16 cellular contexts compared by ENCODE assay signal in genomic region chr2:111675419-111676194, GRCh38.
DNase-seq lines count a peak whose midpoint lies in the region; ATAC-seq and TF ChIP-seq lines count a peak whose summit lies in the region.
"Had no signal": no experiment of that assay in that cellular context is flagged by ENCODE, and none has a peak within 500 bp of the region (broad histone marks: within the 10 kb centered on the region; RNA-seq: fewer than 3 reads in every experiment).

No MANE protein-coding gene starts in this region.

- intact Hi-C loops in right lobe of liver (cut with DNase I): no loop called here

- peaks cover 25% of the 10 kb centered on the region for H3K27me3 ChIP-seq in OCI-LY3 (ENCODE audit: low read depth, low read length)
- H3K27me3 ChIP-seq in right lobe of liver: no peaks in the 10 kb centered on the region
- H3K27me3 ChIP-seq: sigmoid colon had no signal

- no peaks in the 10 kb centered on the region for H3K79me2 ChIP-seq in OCI-LY3 (ENCODE audit: low read length)

- H3K4me3 ChIP-seq in OCI-LY3 (ENCODE audit: low read length): no peak overlapping the region
- H3K4me3 ChIP-seq in right lobe of liver: no peak overlapping the region
- H3K4me3 ChIP-seq: sigmoid colon, SK-N-MC had no signal

- H3K27ac ChIP-seq in OCI-LY3 (ENCODE audit: low read length) (no peak overlapping the region), right lobe of liver (no peak overlapping the region)
- H3K27ac ChIP-seq: SK-N-MC had no signal

- no peak overlapping the region for H3K9ac ChIP-seq in OCI-LY3 (ENCODE audit: low read length)

- H3K9me3 ChIP-seq in OCI-LY3 (ENCODE audit: insufficient read depth, low read length): no peaks in the 10 kb centered on the region
- no peaks in the 10 kb centered on the region for H3K9me3 ChIP-seq in right lobe of liver
- H3K9me3 ChIP-seq: sigmoid colon had no signal

- 72% methylated on average over 6 of the region's 10 CpGs for WGBS in right lobe of liver (ENCODE audit: insufficient coverage, low coverage, low lambda C conversion rate, missing lambda C conversion rate)

- H3K4me2 ChIP-seq in OCI-LY3 (ENCODE audit: low read length): 0 out of 2 replicates have a peak overlapping the region, but pooled peaks have one; percentile 16

- peak; percentile 33 to 37 for DNase-seq in AML-193 (lab: John Stamatoyannopoulos, UW)
- peak; percentile 13 for DNase-seq in GDM1 (lab: John Stamatoyannopoulos, UW)
- peak in 1 of 3 donors; percentile 28 for DNase-seq in right lobe of liver
- no peak for DNase-seq in NCI-H510A (lab: John Stamatoyannopoulos, UW)
- DNase-seq in cortex of kidney (lab: John Stamatoyannopoulos, UW): no peak
- DNase-seq: activated CD4-positive, alpha-beta memory T cell treated with anti-CD3 and anti-CD28 coated beads, Interleukin-2, amount 10 ng/mL, durations not matched to agents 7 days and 5 days; activated T-cell treated with anti-CD3 and anti-CD28 coated beads, Interleukin-2, amount 50 U/mL, for 72 hours; islet precursor cell; NCI-H1105 treated with DMSO at 0.1 percent for 48 hours; nucleus accumbens; sigmoid colon; stimulated activated CD4-positive, alpha-beta T cell treated with anti-CD3 and anti-CD28 coated beads, Interleukin-2, amount 100 ng/mL, for 24 hours had no signal

- peaks cover 38% of the 10 kb centered on the region for H3K4me1 ChIP-seq in OCI-LY3 (ENCODE audit: low read length)
- peaks cover 0 to 13% (median 1%) of the 10 kb centered on the region in 4 donors for H3K4me1 ChIP-seq in right lobe of liver
- H3K4me1 ChIP-seq: sigmoid colon had no signal

- TF ChIP-seq CTCF in OCI-LY3 (IDR thresholded peaks at IDR 0.05; ENCODE audit: low read depth, low read length) (no peak), right lobe of liver (IDR thresholded peaks at IDR 0.05) (no peak)

- H3K36me3 ChIP-seq in OCI-LY3 (replicated peaks; ENCODE audit: low read depth, low read length): no peaks in the 10 kb centered on the region
- H3K36me3 ChIP-seq in right lobe of liver: no peaks in the 10 kb centered on the region
- H3K36me3 ChIP-seq: sigmoid colon had no signal

- no peak overlapping the region for H2AFZ ChIP-seq in OCI-LY3 (ENCODE audit: low read depth, low read length)

- ATAC-seq in right lobe of liver: peak in 3 of 4 donors; percentile 3 to 30 (median 26)
- ATAC-seq in GM21360 (IDR thresholded peaks at IDR 0.05; ENCODE audit: unreplicated experiment): no peak
- ATAC-seq in HG02885 (IDR thresholded peaks at IDR 0.05; ENCODE audit: poor library complexity, unreplicated experiment): no peak
- ATAC-seq: activated T-cell treated with anti-CD3 and anti-CD28 coated beads, Interleukin-2, amount 50 U/mL, for 72 hours had no signal

- no peak for TF ChIP-seq POLR2A in right lobe of liver (IDR thresholded peaks at IDR 0.05)

- no peaks in the 10 kb centered on the region for H4K20me1 ChIP-seq in OCI-LY3 (ENCODE audit: insufficient read depth, low read length)

Comparison
In these comparisons a context has a peak if more than half of its experiments do, and no peak if none do; other contexts are left out.
1. DNase-seq: peak in AML-193 (2 of 2) and GDM1 (single experiment); none in NCI-H510A (single experiment) and cortex of kidney (single experiment).
2. ATAC-seq: peak in right lobe of liver (3 of 4); none in GM21360 (single experiment) and HG02885 (single experiment).